In the genomic region with DNA sequence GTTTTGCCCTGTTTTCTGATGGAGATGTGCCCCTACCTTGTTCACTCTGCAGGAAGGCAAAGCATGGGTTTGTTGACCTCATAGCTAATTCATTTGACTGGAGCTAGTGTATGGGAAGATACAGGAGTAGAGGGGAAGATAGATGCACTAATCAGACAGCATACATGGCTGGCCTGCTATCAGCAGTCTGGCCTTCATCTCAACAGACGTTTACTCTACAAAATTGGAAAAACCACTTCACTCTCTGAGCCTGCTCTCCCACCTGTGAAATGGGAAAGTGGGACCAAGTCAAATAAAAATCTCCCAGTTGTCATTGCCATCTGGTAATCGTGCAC, we compare ENCODE assay signal across 14 cellular contexts.
DNase-seq lines count a peak whose midpoint lies in the region; ATAC-seq and TF ChIP-seq lines count a peak whose summit lies in the region.
"Had no signal": no experiment of that assay in that cellular context is flagged by ENCODE, and none has a peak within 500 bp of the region (broad histone marks: within the 10 kb centered on the region; RNA-seq: fewer than 3 reads in every experiment).

No MANE protein-coding gene starts in this region.

- no peaks in the 10 kb centered on the region for H3K9me2 ChIP-seq in OCI-LY1 (ENCODE audit: low read depth, low read length)

- H3K4me3 ChIP-seq in CD8-positive, alpha-beta T cell (ENCODE audit: low read depth, low read length): no peak overlapping the region
- no peak overlapping the region for H3K4me3 ChIP-seq in OCI-LY1 (ENCODE audit: low read depth, low read length, poor library complexity, severe bottlenecking)
- H3K4me3 ChIP-seq: prostate gland had no signal

- H3K27ac Mint-ChIP-seq in CD8-positive, alpha-beta T cell: peak overlapping the region; percentile 24

- no peak overlapping the region for H3K27ac ChIP-seq in CD8-positive, alpha-beta T cell (ENCODE audit: low read depth, low read length)
- peak overlapping the region; percentile 7 for H3K27ac ChIP-seq in OCI-LY1 (ENCODE audit: low read depth, low read length, poor library complexity, severe bottlenecking)
- H3K27ac ChIP-seq: prostate gland had no signal

- DNase-seq in CD8-positive, alpha-beta T cell: no peak
- no peak for DNase-seq in stimulated activated CD4-positive, alpha-beta T cell treated with anti-CD3 and anti-CD28 coated beads, Interleukin-4, amount 100 ng/mL, for 24 hours
- DNase-seq in DMS114 treated with DMSO at 0.1 percent for 48 hours (lab: John Stamatoyannopoulos, UW; ENCODE audit: unreplicated experiment) (no peak), amniotic stem cell (lab: John Stamatoyannopoulos, UW) (no peak)
- DNase-seq: AML-193; anterior cingulate cortex; NCI-H1417; NCI-H510A; stimulated activated CD4-positive, alpha-beta T cell treated with anti-CD3 and anti-CD28 coated beads, Interleukin-4, amount 100 ng/mL, for 4 hours had no signal

- ATAC-seq in CD8-positive, alpha-beta T cell: no peak
- ATAC-seq in GM19351 (IDR thresholded peaks at IDR 0.05; ENCODE audit: unreplicated experiment): peak; percentile 33
- peak; percentile 14 for ATAC-seq in HG02840 (IDR thresholded peaks at IDR 0.05; ENCODE audit: low FRiP score, unreplicated experiment)
- ATAC-seq in activated CD4-positive, CD25-positive, alpha-beta regulatory T cell treated with anti-CD3 and anti-CD28 coated beads, Interleukin-2, amount 50 U/mL, for 24 hours: no peak

- TF ChIP-seq CTCF in CD8-positive, alpha-beta T cell (IDR thresholded peaks at IDR 0.05): no peak
- TF ChIP-seq CTCF in OCI-LY1 (IDR thresholded peaks at IDR 0.05; ENCODE audit: low read length): no peak

- H3K9me3 ChIP-seq in CD8-positive, alpha-beta T cell (ENCODE audit: low read length): no peaks in the 10 kb centered on the region
- no peaks in the 10 kb centered on the region for H3K9me3 ChIP-seq in OCI-LY1 (ENCODE audit: low read length)
- H3K9me3 ChIP-seq: prostate gland had no signal

- POLR2A ChIA-PET in CD8-positive, alpha-beta T cell (lab: Charles Lee): interaction anchor here (1.0 to 1.5 kb wide), 4 partner anchors 11 to 94 kb away, joined by 3 to 7 read pairs (median 4); no protein-coding TSS in a partner anchor

- H3K9ac ChIP-seq in OCI-LY1 (ENCODE audit: low read length): no peak overlapping the region

- H3K36me3 Mint-ChIP-seq in CD8-positive, alpha-beta T cell: no peaks in the 10 kb centered on the region

- H3K36me3 ChIP-seq in CD8-positive, alpha-beta T cell (ENCODE audit: insufficient read depth, low read length): no peaks in the 10 kb centered on the region
- H3K36me3 ChIP-seq in OCI-LY1 (ENCODE audit: insufficient read depth, low read length): no peaks in the 10 kb centered on the region
- H3K36me3 ChIP-seq: prostate gland had no signal

- H3K4me1 ChIP-seq in CD8-positive, alpha-beta T cell (ENCODE audit: insufficient read depth, low read length): peaks cover 8% of the 10 kb centered on the region
- H3K4me1 ChIP-seq in OCI-LY1 (ENCODE audit: insufficient read depth, low read length, severe bottlenecking): peaks cover 19% of the 10 kb centered on the region
- H3K4me1 ChIP-seq: prostate gland had no signal

- no peaks in the 10 kb centered on the region for H4K20me1 ChIP-seq in OCI-LY1 (ENCODE audit: insufficient read depth, low read length)

- H3K4me1 Mint-ChIP-seq in CD8-positive, alpha-beta T cell (ENCODE audit: low read depth): peaks cover 47% of the 10 kb centered on the region

- intact Hi-C loops in CD8-positive, alpha-beta T cell (cut with DNase I, micrococcal nuclease): no loop called here

- H3K27me3 ChIP-seq in CD8-positive, alpha-beta T cell (ENCODE audit: insufficient read depth, low read length): no peaks in the 10 kb centered on the region
- no peaks in the 10 kb centered on the region for H3K27me3 ChIP-seq in OCI-LY1 (ENCODE audit: insufficient read depth, low read length)

- H3K4me3 Mint-ChIP-seq in CD8-positive, alpha-beta T cell: peak overlapping the region; percentile 32

- no peaks in the 10 kb centered on the region for H3F3A ChIP-seq in OCI-LY1 (ENCODE audit: insufficient read depth, low read length)

- no peaks in the 10 kb centered on the region for H3K79me2 ChIP-seq in OCI-LY1 (ENCODE audit: insufficient read depth, low read length)

- no peaks in the 10 kb centered on the region for H3K9me3 Mint-ChIP-seq in CD8-positive, alpha-beta T cell

- H2AFZ ChIP-seq in OCI-LY1 (ENCODE audit: low read length): no peak overlapping the region

- peaks cover 9% of the 10 kb centered on the region for H3K27me3 Mint-ChIP-seq in CD8-positive, alpha-beta T cell (ENCODE audit: low read depth)

- CTCF ChIA-PET in CD8-positive, alpha-beta T cell (lab: Charles Lee): interaction anchor here (0.6 to 2.1 kb wide), 3 partner anchors 10 to 509 kb away, joined by 3 to 7 read pairs (median 6); no protein-coding TSS in a partner anchor

- peak overlapping the region; percentile 24; the same call in 1 of the 2 replicates for H3K4me2 ChIP-seq in OCI-LY1 (ENCODE audit: low read length)

Comparison
In these comparisons a context has a peak if more than half of its experiments do, and no peak if none do; other contexts are left out.
1. ATAC-seq: peak in GM19351 (single experiment) and HG02840 (single experiment); none in CD8-positive, alpha-beta T cell (single experiment) and activated CD4-positive, CD25-positive, alpha-beta regulatory T cell treated with anti-CD3 and anti-CD28 coated beads, Interleukin-2, amount 50 U/mL, for 24 hours (0 of 2).